Comparison of ENCODE assay signal across 1 cellular context in the genomic region with DNA sequence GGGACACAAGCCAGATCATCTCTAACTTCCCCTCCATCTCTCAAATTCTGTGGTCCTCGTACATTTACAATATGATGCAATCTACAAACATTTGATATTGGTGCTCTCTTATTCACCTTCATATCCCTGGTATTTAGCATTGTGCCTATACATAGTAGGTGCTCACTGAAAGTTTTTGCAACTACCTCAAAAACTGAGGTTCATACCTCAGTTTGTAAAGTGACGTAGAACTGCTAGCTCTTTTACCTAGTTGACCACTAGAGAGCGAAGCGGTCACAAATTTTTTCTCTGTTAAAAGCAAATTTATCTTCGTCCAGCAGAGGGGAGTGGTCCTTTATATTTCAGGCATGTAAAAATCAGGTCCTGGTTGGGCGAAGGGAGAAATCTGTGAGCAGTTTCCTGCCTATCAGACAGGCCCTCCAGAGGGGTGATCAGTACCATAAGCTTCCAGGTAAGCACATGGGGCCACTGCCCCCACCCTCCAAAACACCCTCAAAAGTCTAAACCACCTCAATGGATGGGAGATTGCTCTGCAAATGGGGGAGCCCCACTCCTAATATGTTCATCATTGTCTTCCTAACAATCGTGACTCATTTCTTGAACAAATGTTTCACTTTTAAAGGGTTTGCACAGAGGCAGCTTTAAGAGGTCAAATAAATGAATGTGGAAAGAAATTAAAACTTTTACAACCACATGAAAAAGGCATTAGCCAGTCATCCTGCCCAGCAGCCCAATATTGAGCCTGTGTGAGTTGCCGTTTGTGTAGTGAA.
TF ChIP-seq lines count a peak whose summit lies in the region.

No MANE protein-coding gene starts in this region.

TF ChIP-seq in K562, 482 proteins besides CTCF, POLR2A, EP300 and RAD21 (continued from another document and continues in another):
- TF ChIP-seq, protein P1, sequence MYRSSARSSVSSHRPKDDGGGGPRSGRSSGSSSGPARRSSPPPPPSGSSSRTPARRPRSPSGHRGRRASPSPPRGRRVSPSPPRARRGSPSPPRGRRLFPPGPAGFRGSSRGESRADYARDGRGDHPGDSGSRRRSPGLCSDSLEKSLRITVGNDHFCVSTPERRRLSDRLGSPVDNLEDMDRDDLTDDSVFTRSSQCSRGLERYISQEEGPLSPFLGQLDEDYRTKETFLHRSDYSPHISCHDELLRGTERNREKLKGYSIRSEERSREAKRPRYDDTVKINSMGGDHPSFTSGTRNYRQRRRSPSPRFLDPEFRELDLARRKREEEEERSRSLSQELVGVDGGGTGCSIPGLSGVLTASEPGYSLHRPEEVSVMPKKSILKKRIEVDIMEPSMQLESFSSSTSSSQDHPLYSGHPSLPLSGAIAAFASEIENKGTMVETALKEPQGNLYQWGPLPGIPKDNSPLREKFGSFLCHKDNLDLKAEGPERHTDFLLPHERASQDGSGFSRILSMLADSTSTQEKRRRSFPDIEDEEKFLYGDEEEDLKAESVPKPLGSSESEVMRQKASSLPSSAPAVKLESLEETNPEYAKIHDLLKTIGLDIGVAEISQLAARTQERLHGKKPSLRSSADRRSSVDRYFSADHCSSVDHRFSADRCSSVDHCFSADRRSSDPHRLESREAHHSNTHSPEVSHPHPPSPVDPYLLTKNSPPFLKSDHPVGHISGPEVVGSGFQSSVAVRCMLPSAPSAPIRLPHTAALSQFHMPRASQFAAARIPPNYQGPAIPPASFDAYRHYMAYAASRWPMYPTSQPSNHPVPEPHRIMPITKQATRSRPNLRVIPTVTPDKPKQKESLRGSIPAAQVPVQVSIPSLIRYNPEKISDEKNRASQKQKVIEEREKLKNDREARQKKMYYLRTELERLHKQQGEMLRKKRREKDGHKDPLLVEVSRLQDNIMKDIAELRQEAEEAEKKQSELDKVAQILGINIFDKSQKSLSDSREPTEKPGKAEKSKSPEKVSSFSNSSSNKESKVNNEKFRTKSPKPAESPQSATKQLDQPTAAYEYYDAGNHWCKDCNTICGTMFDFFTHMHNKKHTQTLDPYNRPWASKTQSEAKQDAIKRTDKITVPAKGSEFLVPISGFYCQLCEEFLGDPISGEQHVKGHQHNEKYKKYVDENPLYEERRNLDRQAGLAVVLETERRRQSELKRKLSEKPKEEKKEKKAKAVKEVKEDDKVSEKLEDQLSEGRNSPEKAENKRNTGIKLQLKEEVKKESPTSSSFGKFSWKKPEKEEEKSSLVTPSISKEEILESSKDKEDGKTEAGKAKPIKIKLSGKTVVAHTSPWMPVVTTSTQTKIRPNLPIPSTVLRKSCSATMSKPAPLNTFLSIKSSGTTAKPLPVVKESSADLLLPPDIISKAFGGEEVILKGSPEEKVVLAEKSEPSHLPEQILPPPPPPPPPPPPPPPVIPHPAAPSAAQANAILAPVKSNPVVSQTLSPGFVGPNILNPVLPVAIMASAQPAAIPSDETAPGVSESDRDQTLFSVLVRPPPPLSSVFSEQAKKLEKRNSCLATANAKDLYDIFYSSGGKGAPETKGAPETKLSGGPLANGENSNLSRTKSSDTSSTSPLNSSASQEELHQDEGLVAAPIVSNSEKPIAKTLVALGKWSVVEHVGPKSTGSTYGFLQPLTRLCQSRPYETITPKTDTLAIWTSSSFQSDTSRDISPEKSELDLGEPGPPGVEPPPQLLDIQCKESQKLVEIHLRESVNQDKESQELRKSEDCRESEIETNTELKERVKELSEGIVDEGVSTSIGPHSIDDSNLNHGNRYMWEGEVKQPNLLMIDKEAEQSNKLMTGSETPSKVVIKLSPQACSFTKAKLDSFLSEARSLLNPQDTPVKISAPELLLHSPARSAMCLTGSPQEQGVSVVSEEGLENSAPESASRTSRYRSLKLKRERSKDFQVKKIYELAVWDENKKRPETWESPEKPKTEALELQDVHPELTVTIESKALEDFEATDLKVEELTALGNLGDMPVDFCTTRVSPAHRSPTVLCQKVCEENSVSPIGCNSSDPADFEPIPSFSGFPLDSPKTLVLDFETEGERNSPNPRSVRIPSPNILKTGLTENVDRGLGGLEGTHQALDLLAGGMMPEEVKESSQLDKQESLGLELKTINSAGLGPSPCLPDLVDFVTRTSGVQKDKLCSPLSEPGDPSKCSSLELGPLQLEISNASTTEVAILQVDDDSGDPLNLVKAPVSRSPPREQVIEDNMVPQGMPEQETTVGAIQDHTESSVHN (IDR thresholded peaks at IDR 0.05; ENCODE audit: borderline replicate concordance in 1 of 2, low read depth in 1 of 2), result no peak
- TF ChIP-seq PCBP2 (IDR thresholded peaks at IDR 0.05; ENCODE audit: low read depth, low read length, poor library complexity, severe bottlenecking) (no peak), ZNF586 (CRISPR knock-in tag; conservative IDR thresholded peaks at IDR 0.05) (no peak), PTTG1 (tag; IDR thresholded peaks at IDR 0.05; ENCODE audit: low read depth) (no peak), ZKSCAN1 (IDR thresholded peaks at IDR 0.05; ENCODE audit: low read depth, low read length) (peak; percentile 23; the same call in 1 of the 2 replicates), POLR2B (IDR thresholded peaks at IDR 0.05; ENCODE audit: low read depth, partially characterized antibody) (no peak), NR2F6 (CRISPR knock-in tag; IDR thresholded peaks at IDR 0.05) (no peak), DACH1 (IDR thresholded peaks at IDR 0.05; ENCODE audit: partially characterized antibody) (no peak), BRF1 (IDR thresholded peaks at IDR 0.05; ENCODE audit: borderline replicate concordance, extremely low read depth, insufficient read length) (no peak), CBX1 (IDR thresholded peaks at IDR 0.05; ENCODE audit: low read depth) (no peak), PTBP1 (IDR thresholded peaks at IDR 0.05; ENCODE audit: low read depth, low read length) (no peak), HDAC1 (IDR thresholded peaks at IDR 0.05) (no peak), MTA3 (IDR thresholded peaks at IDR 0.05; ENCODE audit: borderline replicate concordance) (0 out of 2 replicates have a peak, but pooled peaks have one; percentile 38), ZKSCAN8 (CRISPR knock-in tag; IDR thresholded peaks at IDR 0.05) (no peak), C11orf30 (IDR thresholded peaks at IDR 0.05; ENCODE audit: low read depth) (no peak), CEBPG (CRISPR knock-in tag; IDR thresholded peaks at IDR 0.05) (peak; percentile 41; the same call in 1 of the 2 replicates), CEBPG (tag; conservative IDR thresholded peaks at IDR 0.05 in 1 of 2, IDR thresholded peaks at IDR 0.05 in 1 of 2) (peak; percentile 90 to 92), TAF1 (IDR thresholded peaks at IDR 0.05; ENCODE audit: control insufficient read depth, extremely low read depth, insufficient read depth, low read length, severe bottlenecking) (no peak), CBFA2T3 (IDR thresholded peaks at IDR 0.05) (no peak), HDAC2 (IDR thresholded peaks at IDR 0.05) (peak; percentile 47; the same call in 1 of the 2 replicates), KLF6 (CRISPR knock-in tag; IDR thresholded peaks at IDR 0.05; ENCODE audit: borderline replicate concordance) (no peak), FOXJ2 (tag; IDR thresholded peaks at IDR 0.05) (no peak), PHF21A (IDR thresholded peaks at IDR 0.05; ENCODE audit: borderline replicate concordance, low read depth) (peak; percentile 22; the same call in 1 of the 2 replicates), ELF2 (CRISPR knock-in tag; IDR thresholded peaks at IDR 0.05) (no peak)
- TF ChIP-seq, protein P2, sequence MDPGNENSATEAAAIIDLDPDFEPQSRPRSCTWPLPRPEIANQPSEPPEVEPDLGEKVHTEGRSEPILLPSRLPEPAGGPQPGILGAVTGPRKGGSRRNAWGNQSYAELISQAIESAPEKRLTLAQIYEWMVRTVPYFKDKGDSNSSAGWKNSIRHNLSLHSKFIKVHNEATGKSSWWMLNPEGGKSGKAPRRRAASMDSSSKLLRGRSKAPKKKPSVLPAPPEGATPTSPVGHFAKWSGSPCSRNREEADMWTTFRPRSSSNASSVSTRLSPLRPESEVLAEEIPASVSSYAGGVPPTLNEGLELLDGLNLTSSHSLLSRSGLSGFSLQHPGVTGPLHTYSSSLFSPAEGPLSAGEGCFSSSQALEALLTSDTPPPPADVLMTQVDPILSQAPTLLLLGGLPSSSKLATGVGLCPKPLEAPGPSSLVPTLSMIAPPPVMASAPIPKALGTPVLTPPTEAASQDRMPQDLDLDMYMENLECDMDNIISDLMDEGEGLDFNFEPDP (CRISPR knock-in tag; IDR thresholded peaks at IDR 0.05), result no peak
- TF ChIP-seq, protein P3, sequence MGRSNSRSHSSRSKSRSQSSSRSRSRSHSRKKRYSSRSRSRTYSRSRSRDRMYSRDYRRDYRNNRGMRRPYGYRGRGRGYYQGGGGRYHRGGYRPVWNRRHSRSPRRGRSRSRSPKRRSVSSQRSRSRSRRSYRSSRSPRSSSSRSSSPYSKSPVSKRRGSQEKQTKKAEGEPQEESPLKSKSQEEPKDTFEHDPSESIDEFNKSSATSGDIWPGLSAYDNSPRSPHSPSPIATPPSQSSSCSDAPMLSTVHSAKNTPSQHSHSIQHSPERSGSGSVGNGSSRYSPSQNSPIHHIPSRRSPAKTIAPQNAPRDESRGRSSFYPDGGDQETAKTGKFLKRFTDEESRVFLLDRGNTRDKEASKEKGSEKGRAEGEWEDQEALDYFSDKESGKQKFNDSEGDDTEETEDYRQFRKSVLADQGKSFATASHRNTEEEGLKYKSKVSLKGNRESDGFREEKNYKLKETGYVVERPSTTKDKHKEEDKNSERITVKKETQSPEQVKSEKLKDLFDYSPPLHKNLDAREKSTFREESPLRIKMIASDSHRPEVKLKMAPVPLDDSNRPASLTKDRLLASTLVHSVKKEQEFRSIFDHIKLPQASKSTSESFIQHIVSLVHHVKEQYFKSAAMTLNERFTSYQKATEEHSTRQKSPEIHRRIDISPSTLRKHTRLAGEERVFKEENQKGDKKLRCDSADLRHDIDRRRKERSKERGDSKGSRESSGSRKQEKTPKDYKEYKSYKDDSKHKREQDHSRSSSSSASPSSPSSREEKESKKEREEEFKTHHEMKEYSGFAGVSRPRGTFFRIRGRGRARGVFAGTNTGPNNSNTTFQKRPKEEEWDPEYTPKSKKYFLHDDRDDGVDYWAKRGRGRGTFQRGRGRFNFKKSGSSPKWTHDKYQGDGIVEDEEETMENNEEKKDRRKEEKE (IDR thresholded peaks at IDR 0.05; ENCODE audit: borderline replicate concordance in 1 of 2, control insufficient read depth in 1 of 2, low read depth in 2 of 2, low read length in 1 of 2), result no peak
- TF ChIP-seq, protein P4, sequence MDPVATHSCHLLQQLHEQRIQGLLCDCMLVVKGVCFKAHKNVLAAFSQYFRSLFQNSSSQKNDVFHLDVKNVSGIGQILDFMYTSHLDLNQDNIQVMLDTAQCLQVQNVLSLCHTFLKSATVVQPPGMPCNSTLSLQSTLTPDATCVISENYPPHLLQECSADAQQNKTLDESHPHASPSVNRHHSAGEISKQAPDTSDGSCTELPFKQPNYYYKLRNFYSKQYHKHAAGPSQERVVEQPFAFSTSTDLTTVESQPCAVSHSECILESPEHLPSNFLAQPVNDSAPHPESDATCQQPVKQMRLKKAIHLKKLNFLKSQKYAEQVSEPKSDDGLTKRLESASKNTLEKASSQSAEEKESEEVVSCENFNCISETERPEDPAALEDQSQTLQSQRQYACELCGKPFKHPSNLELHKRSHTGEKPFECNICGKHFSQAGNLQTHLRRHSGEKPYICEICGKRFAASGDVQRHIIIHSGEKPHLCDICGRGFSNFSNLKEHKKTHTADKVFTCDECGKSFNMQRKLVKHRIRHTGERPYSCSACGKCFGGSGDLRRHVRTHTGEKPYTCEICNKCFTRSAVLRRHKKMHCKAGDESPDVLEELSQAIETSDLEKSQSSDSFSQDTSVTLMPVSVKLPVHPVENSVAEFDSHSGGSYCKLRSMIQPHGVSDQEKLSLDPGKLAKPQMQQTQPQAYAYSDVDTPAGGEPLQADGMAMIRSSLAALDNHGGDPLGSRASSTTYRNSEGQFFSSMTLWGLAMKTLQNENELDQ (CRISPR knock-in tag; IDR thresholded peaks at IDR 0.05; ENCODE audit: borderline replicate concordance), result no peak
- TF ChIP-seq, protein P5, sequence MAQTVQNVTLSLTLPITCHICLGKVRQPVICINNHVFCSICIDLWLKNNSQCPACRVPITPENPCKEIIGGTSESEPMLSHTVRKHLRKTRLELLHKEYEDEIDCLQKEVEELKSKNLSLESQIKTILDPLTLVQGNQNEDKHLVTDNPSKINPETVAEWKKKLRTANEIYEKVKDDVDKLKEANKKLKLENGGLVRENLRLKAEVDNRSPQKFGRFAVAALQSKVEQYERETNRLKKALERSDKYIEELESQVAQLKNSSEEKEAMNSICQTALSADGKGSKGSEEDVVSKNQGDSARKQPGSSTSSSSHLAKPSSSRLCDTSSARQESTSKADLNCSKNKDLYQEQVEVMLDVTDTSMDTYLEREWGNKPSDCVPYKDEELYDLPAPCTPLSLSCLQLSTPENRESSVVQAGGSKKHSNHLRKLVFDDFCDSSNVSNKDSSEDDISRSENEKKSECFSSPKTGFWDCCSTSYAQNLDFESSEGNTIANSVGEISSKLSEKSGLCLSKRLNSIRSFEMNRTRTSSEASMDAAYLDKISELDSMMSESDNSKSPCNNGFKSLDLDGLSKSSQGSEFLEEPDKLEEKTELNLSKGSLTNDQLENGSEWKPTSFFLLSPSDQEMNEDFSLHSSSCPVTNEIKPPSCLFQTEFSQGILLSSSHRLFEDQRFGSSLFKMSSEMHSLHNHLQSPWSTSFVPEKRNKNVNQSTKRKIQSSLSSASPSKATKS (CRISPR knock-in tag; IDR thresholded peaks at IDR 0.05), result no peak
- TF ChIP-seq, protein P6, sequence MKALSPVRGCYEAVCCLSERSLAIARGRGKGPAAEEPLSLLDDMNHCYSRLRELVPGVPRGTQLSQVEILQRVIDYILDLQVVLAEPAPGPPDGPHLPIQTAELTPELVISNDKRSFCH (CRISPR knock-in tag; IDR thresholded peaks at IDR 0.05), result no peak
- TF ChIP-seq, protein P6 (tag; IDR thresholded peaks at IDR 0.05), result no peak
- TF ChIP-seq, protein P7, sequence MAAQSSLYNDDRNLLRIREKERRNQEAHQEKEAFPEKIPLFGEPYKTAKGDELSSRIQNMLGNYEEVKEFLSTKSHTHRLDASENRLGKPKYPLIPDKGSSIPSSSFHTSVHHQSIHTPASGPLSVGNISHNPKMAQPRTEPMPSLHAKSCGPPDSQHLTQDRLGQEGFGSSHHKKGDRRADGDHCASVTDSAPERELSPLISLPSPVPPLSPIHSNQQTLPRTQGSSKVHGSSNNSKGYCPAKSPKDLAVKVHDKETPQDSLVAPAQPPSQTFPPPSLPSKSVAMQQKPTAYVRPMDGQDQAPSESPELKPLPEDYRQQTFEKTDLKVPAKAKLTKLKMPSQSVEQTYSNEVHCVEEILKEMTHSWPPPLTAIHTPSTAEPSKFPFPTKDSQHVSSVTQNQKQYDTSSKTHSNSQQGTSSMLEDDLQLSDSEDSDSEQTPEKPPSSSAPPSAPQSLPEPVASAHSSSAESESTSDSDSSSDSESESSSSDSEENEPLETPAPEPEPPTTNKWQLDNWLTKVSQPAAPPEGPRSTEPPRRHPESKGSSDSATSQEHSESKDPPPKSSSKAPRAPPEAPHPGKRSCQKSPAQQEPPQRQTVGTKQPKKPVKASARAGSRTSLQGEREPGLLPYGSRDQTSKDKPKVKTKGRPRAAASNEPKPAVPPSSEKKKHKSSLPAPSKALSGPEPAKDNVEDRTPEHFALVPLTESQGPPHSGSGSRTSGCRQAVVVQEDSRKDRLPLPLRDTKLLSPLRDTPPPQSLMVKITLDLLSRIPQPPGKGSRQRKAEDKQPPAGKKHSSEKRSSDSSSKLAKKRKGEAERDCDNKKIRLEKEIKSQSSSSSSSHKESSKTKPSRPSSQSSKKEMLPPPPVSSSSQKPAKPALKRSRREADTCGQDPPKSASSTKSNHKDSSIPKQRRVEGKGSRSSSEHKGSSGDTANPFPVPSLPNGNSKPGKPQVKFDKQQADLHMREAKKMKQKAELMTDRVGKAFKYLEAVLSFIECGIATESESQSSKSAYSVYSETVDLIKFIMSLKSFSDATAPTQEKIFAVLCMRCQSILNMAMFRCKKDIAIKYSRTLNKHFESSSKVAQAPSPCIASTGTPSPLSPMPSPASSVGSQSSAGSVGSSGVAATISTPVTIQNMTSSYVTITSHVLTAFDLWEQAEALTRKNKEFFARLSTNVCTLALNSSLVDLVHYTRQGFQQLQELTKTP (IDR thresholded peaks at IDR 0.05; ENCODE audit: low read depth in 1 of 2, partially characterized antibody in 2 of 2), result peak in 1 of 2 experiments; percentile 90
